Comparison of ENCODE assay signal across 19 cellular contexts in the genomic region with DNA sequence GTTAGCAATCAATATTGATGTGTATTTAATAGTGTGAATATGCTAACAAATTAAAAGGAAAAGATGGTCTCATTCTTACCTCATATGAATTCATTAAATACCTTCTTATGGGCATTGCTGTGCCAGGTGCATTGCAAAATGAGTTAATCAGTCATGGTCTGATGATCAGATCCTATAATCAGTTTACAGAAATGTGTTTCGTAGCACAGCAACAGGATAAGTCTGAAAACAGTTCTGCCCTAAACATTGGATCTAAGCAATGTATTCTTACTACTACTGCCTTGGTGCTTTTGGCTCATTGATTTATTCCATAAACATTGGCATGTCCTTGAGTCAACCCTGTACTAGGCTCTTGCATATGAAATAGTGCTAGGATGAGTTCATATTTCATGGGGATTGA.
DNase-seq lines count a peak whose midpoint lies in the region; ATAC-seq, FAIRE-seq and TF ChIP-seq lines count a peak whose summit lies in the region.
"Had no signal": no experiment of that assay in that cellular context is flagged by ENCODE, and none has a peak within 500 bp of the region (broad histone marks: within the 10 kb centered on the region; RNA-seq: fewer than 3 reads in every experiment).

No MANE protein-coding gene starts in this region.

- no peak overlapping the region for H3K4me2 ChIP-seq in A549
- H3K4me2 ChIP-seq: BLaER1 treated with 17β-estradiol and CSF1 and Interleukin-3, amounts not matched to agents 10 nM and 100 nM had no signal

- H3K27me3 Mint-ChIP-seq in CD8-positive, alpha-beta T cell (ENCODE audit: low read depth), result no peaks in the 10 kb centered on the region

- H3K27me3 ChIP-seq in CD8-positive, alpha-beta T cell (ENCODE audit: insufficient read depth, low read length), result no peaks in the 10 kb centered on the region
- H3K27me3 ChIP-seq: BLaER1 treated with 17β-estradiol and CSF1 and Interleukin-3, amounts not matched to agents 10 nM and 100 nM had no signal

- no peaks in the 10 kb centered on the region for H3K9me3 Mint-ChIP-seq in CD8-positive, alpha-beta T cell

- no peaks in the 10 kb centered on the region for H3K4me1 ChIP-seq in A549
- no peaks in the 10 kb centered on the region for H3K4me1 ChIP-seq in CD8-positive, alpha-beta T cell (ENCODE audit: insufficient read depth, low read length)
- H3K4me1 ChIP-seq: BLaER1 treated with 17β-estradiol and CSF1 and Interleukin-3, amounts not matched to agents 10 nM and 100 nM had no signal

- TF ChIP-seq EP300 in A549 (IDR thresholded peaks at IDR 0.05), result no peak

- H3K4me1 Mint-ChIP-seq in CD8-positive, alpha-beta T cell (ENCODE audit: low read depth), result no peaks in the 10 kb centered on the region

- TF ChIP-seq RAD21 in A549 (conservative IDR thresholded peaks at IDR 0.05 in 1 of 2, IDR thresholded peaks at IDR 0.05 in 1 of 2), result no peak

- H3K36me3 Mint-ChIP-seq in CD8-positive, alpha-beta T cell, result no peaks in the 10 kb centered on the region

- H3K27ac Mint-ChIP-seq in CD8-positive, alpha-beta T cell, result no peak overlapping the region

- H3K4me3 ChIP-seq in A549, result no peak overlapping the region
- H3K4me3 ChIP-seq in CD8-positive, alpha-beta T cell (ENCODE audit: low read depth, low read length), result no peak overlapping the region
- H3K4me3 ChIP-seq: BLaER1 treated with 17β-estradiol and CSF1 and Interleukin-3, amounts not matched to agents 10 nM and 100 nM had no signal

- no peak for TF ChIP-seq CTCF in A549 (IDR thresholded peaks at IDR 0.05)
- TF ChIP-seq CTCF in CD8-positive, alpha-beta T cell (IDR thresholded peaks at IDR 0.05), result no peak

- H3K4me3 Mint-ChIP-seq in CD8-positive, alpha-beta T cell, result no peak overlapping the region

- CTCF ChIA-PET in A549 (lab: Yijun Ruan, JAX), result no interaction called here
- CTCF ChIA-PET in CD8-positive, alpha-beta T cell (lab: Charles Lee), result no interaction called here

- WGBS in A549 (ENCODE audit: missing lambda C conversion rate), result 88% methylated on average over 1 of the region's 1 CpG

- intact Hi-C loops in CD8-positive, alpha-beta T cell (cut with DNase I, micrococcal nuclease), result no loop called here

- DNase-seq in A549 (ENCODE audit: low read depth in 1 of 2, low spot score in 1 of 2) (no peak), D341Med (ENCODE audit: low spot score) (peak; percentile 18), NCI-H774 (lab: John Stamatoyannopoulos, UW) (peak; percentile 1), fibroblast of gingiva (ENCODE audit: low read depth) (peak; percentile 31), COLO829 (ENCODE audit: low spot score) (no peak), iPS-NIHi11 (ENCODE audit: low spot score) (no peak)
- no peak for DNase-seq in activated CD4-positive, alpha-beta T cell treated with anti-CD3 and anti-CD28 coated beads, Interleukin-2, amount 50 U/mL, for 48 hours
- DNase-seq in CD8-positive, alpha-beta T cell, result no peak
- DNase-seq: DMS53, EL, Kasumi-1, MM.1S, NCI-H1092 treated with DMSO at 0.1 percent for 48 hours, NCI-H1694, NCI-H345, SHP77 had no signal

- no peaks in the 10 kb centered on the region for H3K9me3 ChIP-seq in A549
- no peaks in the 10 kb centered on the region for H3K9me3 ChIP-seq in CD8-positive, alpha-beta T cell (ENCODE audit: low read length)
- H3K9me3 ChIP-seq: BLaER1 treated with 17β-estradiol and CSF1 and Interleukin-3, amounts not matched to agents 10 nM and 100 nM had no signal

- POLR2A ChIA-PET in A549 (lab: Yijun Ruan, JAX), result no interaction called here
- POLR2A ChIA-PET in CD8-positive, alpha-beta T cell (lab: Charles Lee), result no interaction called here

- no peak overlapping the region for H3K27ac ChIP-seq in A549
- no peak overlapping the region for H3K27ac ChIP-seq in CD8-positive, alpha-beta T cell (ENCODE audit: low read depth, low read length)
- H3K27ac ChIP-seq: BLaER1 treated with 17β-estradiol and CSF1 and Interleukin-3, amounts not matched to agents 10 nM and 100 nM had no signal

- ATAC-seq in A549, result no peak
- ATAC-seq in CD8-positive, alpha-beta T cell, result no peak

- peak; percentile 90 for FAIRE-seq in A549 (lab: Jason Lieb, UNC)
- FAIRE-seq: GM12892, GM18507 had no signal

- TF ChIP-seq POLR2A in A549 (IDR thresholded peaks at IDR 0.05; ENCODE audit: low read length), result no peak

- no peaks in the 10 kb centered on the region for H3K36me3 ChIP-seq in CD8-positive, alpha-beta T cell (ENCODE audit: insufficient read depth, low read length)
- H3K36me3 ChIP-seq: BLaER1 treated with 17β-estradiol and CSF1 and Interleukin-3, amounts not matched to agents 10 nM and 100 nM had no signal

TF ChIP-seq in A549, 52 proteins besides CTCF, POLR2A, EP300 and RAD21:
- TF ChIP-seq, protein P1, sequence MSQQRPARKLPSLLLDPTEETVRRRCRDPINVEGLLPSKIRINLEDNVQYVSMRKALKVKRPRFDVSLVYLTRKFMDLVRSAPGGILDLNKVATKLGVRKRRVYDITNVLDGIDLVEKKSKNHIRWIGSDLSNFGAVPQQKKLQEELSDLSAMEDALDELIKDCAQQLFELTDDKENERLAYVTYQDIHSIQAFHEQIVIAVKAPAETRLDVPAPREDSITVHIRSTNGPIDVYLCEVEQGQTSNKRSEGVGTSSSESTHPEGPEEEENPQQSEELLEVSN (IDR thresholded peaks at IDR 0.05; ENCODE audit: borderline replicate concordance, low read depth), result no peak
- no peak for TF ChIP-seq HOXB5 (CRISPR knock-in tag; IDR thresholded peaks at IDR 0.05)
- no peak for TF ChIP-seq RNF2 (IDR thresholded peaks at IDR 0.05; ENCODE audit: borderline replicate concordance, low read depth)
- TF ChIP-seq MAX (IDR thresholded peaks at IDR 0.05), result no peak
- no peak for TF ChIP-seq MYC (IDR thresholded peaks at IDR 0.05; ENCODE audit: borderline replicate concordance, low read length)
- TF ChIP-seq CBX2 (IDR thresholded peaks at IDR 0.05; ENCODE audit: borderline replicate concordance, low read depth), result no peak
- TF ChIP-seq EHF (CRISPR knock-in tag; IDR thresholded peaks at IDR 0.05), result no peak
- TF ChIP-seq RCOR1 (IDR thresholded peaks at IDR 0.05; ENCODE audit: low read depth, low read length), result no peak
- no peak for TF ChIP-seq MAFK (IDR thresholded peaks at IDR 0.05; ENCODE audit: partially characterized antibody)
- TF ChIP-seq, protein P2, sequence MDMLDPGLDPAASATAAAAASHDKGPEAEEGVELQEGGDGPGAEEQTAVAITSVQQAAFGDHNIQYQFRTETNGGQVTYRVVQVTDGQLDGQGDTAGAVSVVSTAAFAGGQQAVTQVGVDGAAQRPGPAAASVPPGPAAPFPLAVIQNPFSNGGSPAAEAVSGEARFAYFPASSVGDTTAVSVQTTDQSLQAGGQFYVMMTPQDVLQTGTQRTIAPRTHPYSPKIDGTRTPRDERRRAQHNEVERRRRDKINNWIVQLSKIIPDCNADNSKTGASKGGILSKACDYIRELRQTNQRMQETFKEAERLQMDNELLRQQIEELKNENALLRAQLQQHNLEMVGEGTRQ (IDR thresholded peaks at IDR 0.05), result no peak

Comparison
In these comparisons a context has a peak if more than half of its experiments do, and no peak if none do; other contexts are left out.
1. DNase-seq: peak in D341Med (single experiment), NCI-H774 (single experiment) and fibroblast of gingiva (single experiment); none in A549 (0 of 2), activated CD4-positive, alpha-beta T cell treated with anti-CD3 and anti-CD28 coated beads, Interleukin-2, amount 50 U/mL, for 48 hours (0 of 2), COLO829 (single experiment), iPS-NIHi11 (single experiment) and CD8-positive, alpha-beta T cell (0 of 7).